ENCODE assay signal across 1 cellular context in genomic region chr9:114070188-114071103, GRCh38.
TF ChIP-seq lines count a peak whose summit lies in the region.

No MANE protein-coding gene starts in this region.

TF ChIP-seq in WTC11, 78 proteins besides CTCF, POLR2A, EP300 and RAD21:
- TF ChIP-seq ESRRA (CRISPR knock-in tag; IDR thresholded peaks at IDR 0.05; ENCODE audit: borderline replicate concordance) (no peak), ZBTB43 (CRISPR knock-in tag; IDR thresholded peaks at IDR 0.05) (no peak), RELA (CRISPR knock-in tag; IDR thresholded peaks at IDR 0.05; ENCODE audit: borderline replicate concordance) (0 out of 2 replicates have a peak, but pooled peaks have one; percentile 38), SOX15 (CRISPR knock-in tag; IDR thresholded peaks at IDR 0.05) (no peak)
